1 cellular context compared by ENCODE assay signal in the genomic region with DNA sequence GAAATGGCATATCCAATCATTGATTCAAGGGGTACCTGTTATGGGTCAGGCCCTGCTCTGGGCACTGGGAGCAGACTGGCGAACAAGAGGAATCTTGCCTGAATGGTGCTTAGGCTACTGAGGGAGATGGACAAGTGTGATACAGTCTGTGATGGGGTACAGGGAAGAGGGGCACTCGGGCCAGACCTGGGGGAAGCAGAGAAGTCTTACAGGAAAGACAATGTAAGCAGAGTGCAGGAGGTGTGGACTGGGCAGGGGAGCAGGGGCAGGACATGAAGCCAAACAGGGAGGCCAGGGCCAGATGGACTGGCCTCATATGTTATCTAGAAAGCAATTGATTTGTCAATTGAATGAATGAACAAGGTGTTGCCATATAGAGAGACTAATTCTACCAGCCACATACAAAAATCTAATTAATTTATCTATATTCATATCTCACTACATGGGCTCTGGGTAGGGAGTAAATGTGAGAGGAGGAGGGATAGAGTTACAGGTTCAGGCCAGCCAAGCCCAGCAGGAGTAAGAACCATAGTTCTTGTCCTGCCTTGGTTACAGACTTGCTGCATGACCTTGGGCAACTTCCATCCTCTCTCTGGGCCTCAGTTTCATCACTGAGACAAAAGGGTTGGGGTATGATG.
TF ChIP-seq lines count a peak whose summit lies in the region.

No MANE protein-coding gene starts in this region.

TF ChIP-seq in HEK293, 187 proteins besides CTCF, POLR2A, EP300 and RAD21 (continued from another document):
- TF ChIP-seq ZNF837 (tag by site-specific recombination; IDR thresholded peaks at IDR 0.05): no peak
- TF ChIP-seq ZBTB20 (tag by site-specific recombination; IDR thresholded peaks at IDR 0.05): no peak
- TF ChIP-seq ZNF266 (tag by site-specific recombination; IDR thresholded peaks at IDR 0.05; ENCODE audit: low read depth): no peak
- TF ChIP-seq, protein P1, sequence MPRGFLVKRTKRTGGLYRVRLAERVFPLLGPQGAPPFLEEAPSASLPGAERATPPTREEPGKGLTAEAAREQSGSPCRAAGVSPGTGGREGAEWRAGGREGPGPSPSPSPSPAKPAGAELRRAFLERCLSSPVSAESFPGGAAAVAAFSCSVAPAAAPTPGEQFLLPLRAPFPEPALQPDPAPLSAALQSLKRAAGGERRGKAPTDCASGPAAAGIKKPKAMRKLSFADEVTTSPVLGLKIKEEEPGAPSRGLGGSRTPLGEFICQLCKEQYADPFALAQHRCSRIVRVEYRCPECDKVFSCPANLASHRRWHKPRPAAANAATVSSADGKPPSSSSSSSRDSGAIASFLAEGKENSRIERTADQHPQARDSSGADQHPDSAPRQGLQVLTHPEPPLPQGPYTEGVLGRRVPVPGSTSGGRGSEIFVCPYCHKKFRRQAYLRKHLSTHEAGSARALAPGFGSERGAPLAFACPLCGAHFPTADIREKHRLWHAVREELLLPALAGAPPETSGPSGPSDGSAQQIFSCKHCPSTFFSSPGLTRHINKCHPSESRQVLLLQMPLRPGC (tag by site-specific recombination; IDR thresholded peaks at IDR 0.05): no peak
- no peak for TF ChIP-seq AEBP2 (tag by site-specific recombination; IDR thresholded peaks at IDR 0.05; ENCODE audit: borderline replicate concordance)
